21 cellular contexts compared by ENCODE assay signal in genomic region chr13:102311433-102311796, GRCh38.
DNase-seq lines count a peak whose midpoint lies in the region; ATAC-seq and TF ChIP-seq lines count a peak whose summit lies in the region.
"Had no signal": no experiment of that assay in that cellular context is flagged by ENCODE, and none has a peak within 500 bp of the region (broad histone marks: within the 10 kb centered on the region; RNA-seq: fewer than 3 reads in every experiment).

No MANE protein-coding gene starts in this region.

- peaks cover 68% of the 10 kb centered on the region for H3K4me1 ChIP-seq in A673 (ENCODE audit: insufficient read depth, low read length, poor library complexity, severe bottlenecking)
- peaks cover 13 to 37% (median 28%) of the 10 kb centered on the region in 4 donors for H3K4me1 ChIP-seq in esophagus muscularis mucosa
- peaks cover 0 to 36% (median 20%) of the 10 kb centered on the region in 9 donors for H3K4me1 ChIP-seq in heart right ventricle
- peaks cover 7% of the 10 kb centered on the region for H3K4me1 ChIP-seq in rectal smooth muscle tissue (ENCODE audit: control insufficient read depth, insufficient read depth, low read length)
- H3K4me1 ChIP-seq in mammary epithelial cell (ENCODE audit: insufficient read depth, low read length), result no peaks in the 10 kb centered on the region
- H3K4me1 ChIP-seq: SJCRH30 had no signal

- no peak for DNase-seq in A673 (ENCODE audit: low spot score)
- DNase-seq in esophagus muscularis mucosa (ENCODE audit: extremely low spot score), result no peak
- DNase-seq in heart right ventricle, result no peak
- DNase-seq in HT-29 (ENCODE audit: low spot score), result no peak
- no peak for DNase-seq in mammary epithelial cell
- DNase-seq: 8988T; AML-193; Calu3; CD8-positive, alpha-beta memory T cell; DMS153; NCI-H1048; NCI-H1436 treated with DMSO at 0.1 percent for 48 hours; NCI-H1930; NCI-H2227 treated with DMSO at 0.1 percent for 48 hours; NCI-H510A treated with DMSO at 0.1 percent for 48 hours; NCI-H748 treated with DMSO at 0.1 percent for 48 hours; SJCRH30 had no signal

- H4K20me1 ChIP-seq in mammary epithelial cell (ENCODE audit: insufficient read depth, low read length), result no peaks in the 10 kb centered on the region

- in situ Hi-C loops in mammary epithelial cell (cut with MboI; ENCODE audit: low sequenced_read_pairs in 2 of 2), result no loop called here

- peak in 4 of 8 donors; percentile 14 to 26 (median 25) for ATAC-seq in heart right ventricle
- ATAC-seq in HG02678 (IDR thresholded peaks at IDR 0.05; ENCODE audit: unreplicated experiment), result no peak
- no peak for ATAC-seq in GM18858 (IDR thresholded peaks at IDR 0.05; ENCODE audit: unreplicated experiment)
- ATAC-seq: Panc1 had no signal

- POLR2A ChIA-PET in A673 (lab: Charles Lee; ENCODE audit: low non-redundant PET), result interaction anchor here (0.6 kb wide), 1 partner anchor 90 kb away, joined by 8 read pairs; no protein-coding TSS in a partner anchor

- intact Hi-C loops in A673 (cut with micrococcal nuclease; ENCODE audit: unreplicated experiment) (no loop called here), esophagus muscularis mucosa (cut with DNase I) (no loop called here), heart right ventricle (cut with DNase I) (loop anchor here in 1 of 10 donors (10.0 kb wide), 1 partner anchor 83 kb away; no protein-coding TSS in a partner anchor), mammary epithelial cell (cut with micrococcal nuclease) (no loop called here)

- TF ChIP-seq POLR2A in esophagus muscularis mucosa (IDR thresholded peaks at IDR 0.05; ENCODE audit: low read depth), result no peak

- H3K27me3 ChIP-seq in A673 (replicated peaks; ENCODE audit: insufficient read depth, low read depth, low read length, poor library complexity) (no peaks in the 10 kb centered on the region), esophagus muscularis mucosa (no peaks in the 10 kb centered on the region), heart right ventricle (no peaks in the 10 kb centered on the region), rectal smooth muscle tissue (ENCODE audit: control insufficient read depth, insufficient read depth, low read length) (no peaks in the 10 kb centered on the region), mammary epithelial cell (ENCODE audit: insufficient read depth, low read length) (no peaks in the 10 kb centered on the region)
- H3K27me3 ChIP-seq: SJCRH30 had no signal

- H3K36me3 ChIP-seq in A673 (ENCODE audit: insufficient read depth, low read length, poor library complexity, severe bottlenecking), result no peaks in the 10 kb centered on the region
- no peaks in the 10 kb centered on the region for H3K36me3 ChIP-seq in esophagus muscularis mucosa
- H3K36me3 ChIP-seq in heart right ventricle, result no peaks in the 10 kb centered on the region
- H3K36me3 ChIP-seq in rectal smooth muscle tissue (ENCODE audit: control insufficient read depth, insufficient read depth, low read length), result no peaks in the 10 kb centered on the region
- H3K36me3 ChIP-seq in mammary epithelial cell (ENCODE audit: insufficient read depth, low read length), result no peaks in the 10 kb centered on the region
- H3K36me3 ChIP-seq: SJCRH30 had no signal

- BruUV-seq in A673 (replicated peaks; lab: Mats Ljungman, UMichigan), result no TSS peak
- no TSS peak for BruUV-seq in mammary epithelial cell (replicated peaks; lab: Mats Ljungman, UMichigan)

- H3K4me3 ChIP-seq in A673 (ENCODE audit: low read depth, low read length, poor library complexity, severe bottlenecking), result no peak overlapping the region
- H3K4me3 ChIP-seq in esophagus muscularis mucosa, result no peak overlapping the region
- H3K4me3 ChIP-seq in heart right ventricle, result no peak overlapping the region
- no peak overlapping the region for H3K4me3 ChIP-seq in rectal smooth muscle tissue (ENCODE audit: low read length)
- no peak overlapping the region for H3K4me3 ChIP-seq in mammary epithelial cell (replicated peaks in 1 of 3; ENCODE audit: insufficient read depth in 1 of 3, low read depth in 2 of 3, low read length in 3 of 3)
- H3K4me3 ChIP-seq: SJCRH30 had no signal

- TF ChIP-seq CTCF in A673 (conservative IDR thresholded peaks at IDR 0.05; ENCODE audit: low read depth, low read length) (no peak), esophagus muscularis mucosa (IDR thresholded peaks at IDR 0.05) (no peak), heart right ventricle (IDR thresholded peaks at IDR 0.05) (no peak), mammary epithelial cell (conservative IDR thresholded peaks at IDR 0.05 in 1 of 2, IDR thresholded peaks at IDR 0.05 in 1 of 2; ENCODE audit: extremely low read depth in 1 of 2, insufficient read depth in 1 of 2, low read depth in 1 of 2, low read length in 2 of 2) (no peak)

- dilution Hi-C loops in mammary epithelial cell (cut with HindIII; ENCODE audit: low sequenced_read_pairs), result no loop called here

- no peaks in the 10 kb centered on the region for H3K79me2 ChIP-seq in mammary epithelial cell (ENCODE audit: insufficient read depth, low read length)

- CTCF ChIA-PET in A673 (lab: Charles Lee), result no interaction called here
- CTCF ChIA-PET in mammary epithelial cell (lab: Charles Lee; ENCODE audit: low non-redundant PET), result no interaction called here

- 78% methylated on average over 5 of the region's 5 CpGs for WGBS in esophagus muscularis mucosa
- WGBS in heart right ventricle, 2 donors, result 32 to 34% methylated on average over 5 of the region's 5 CpGs
- WGBS in mammary epithelial cell (ENCODE audit: low coverage, missing lambda C conversion rate), result 53% methylated on average over 5 of the region's 5 CpGs

- TF ChIP-seq EP300 in esophagus muscularis mucosa (IDR thresholded peaks at IDR 0.05), result no peak

- no peak overlapping the region for H2AFZ ChIP-seq in mammary epithelial cell (ENCODE audit: low read depth, low read length)

- H3K9ac ChIP-seq in rectal smooth muscle tissue (ENCODE audit: low read length), result no peak overlapping the region
- H3K9ac ChIP-seq in mammary epithelial cell (ENCODE audit: insufficient read depth, low read length), result no peak overlapping the region

- no peak overlapping the region for H3K4me2 ChIP-seq in mammary epithelial cell (ENCODE audit: insufficient read depth, low read depth, low read length)

- H3K9me3 ChIP-seq in A673 (ENCODE audit: low read depth, low read length, poor library complexity, severe bottlenecking) (no peaks in the 10 kb centered on the region), esophagus muscularis mucosa (no peaks in the 10 kb centered on the region), heart right ventricle (no peaks in the 10 kb centered on the region), mammary epithelial cell (replicated peaks; ENCODE audit: insufficient read depth, low read length) (no peaks in the 10 kb centered on the region)
- H3K9me3 ChIP-seq: SJCRH30 had no signal

- peak overlapping the region; percentile 36 for H3K27ac ChIP-seq in A673 (ENCODE audit: low read depth, low read length, poor library complexity, severe bottlenecking)
- peak overlapping the region in 3 of 4 donors; percentile 45 to 57 (median 52) for H3K27ac ChIP-seq in esophagus muscularis mucosa (replicated peaks in 1 of 4)
- peak overlapping the region in 8 of 10 donors; percentile 20 to 59 (median 48) for H3K27ac ChIP-seq in heart right ventricle
- peak overlapping the region; percentile 24 for H3K27ac ChIP-seq in rectal smooth muscle tissue (ENCODE audit: low read depth, low read length)
- H3K27ac ChIP-seq in mammary epithelial cell (ENCODE audit: insufficient read depth, low read depth, low read length), result no peak overlapping the region
- H3K27ac ChIP-seq: SJCRH30 had no signal
